In genomic region chr19:57351867-57352266, GRCh38 we compare ENCODE assay signal across 8 cellular contexts. TPM values are rescaled to one million over a fixed set of nuclear protein-coding genes. Genes with fewer than 3 reads are reported as not detected.
A peak's percentile ranks its signal among the peaks of the same experiment; 100 is the strongest.
DNase-seq lines count a peak whose midpoint lies in the region; ATAC-seq, FAIRE-seq and TF ChIP-seq lines count a peak whose summit lies in the region.

No MANE protein-coding gene starts in this region.

- peaks cover 7% of the 10 kb centered on the region for H3K27me3 Mint-ChIP-seq in activated T-cell treated with anti-CD3 and anti-CD28 coated beads, Interleukin-2, amount 50 U/mL, for 24 hours

- peak overlapping the region; percentile 94 for H3K9ac ChIP-seq in adipocyte (ENCODE audit: low read length)
- peak overlapping the region; percentile 85 for H3K9ac ChIP-seq in keratinocyte (ENCODE audit: control insufficient read depth, extremely low read depth, insufficient read depth, low read length)

- peak overlapping the region; percentile 95 for H2AFZ ChIP-seq in keratinocyte (ENCODE audit: control insufficient read depth, low read length)

- H3K27me3 ChIP-seq in adipocyte (replicated peaks; ENCODE audit: control insufficient read depth, insufficient read depth, low read length), result no peaks in the 10 kb centered on the region
- H3K27me3 ChIP-seq in keratinocyte (ENCODE audit: control insufficient read depth, extremely low read depth, insufficient read depth, low read length), result no peaks in the 10 kb centered on the region
- H3K27me3 ChIP-seq in tibial nerve, result no peaks in the 10 kb centered on the region

- no peak for FAIRE-seq in keratinocyte (lab: Jason Lieb, UNC)

- no peak for DNase-seq in activated T-cell treated with anti-CD3 and anti-CD28 coated beads, Interleukin-2, amount 50 U/mL, for 24 hours
- DNase-seq in activated T-cell treated with anti-CD3 and anti-CD28 coated beads, Interleukin-2, amount 50 U/mL, for 1 hour, result no peak
- DNase-seq in adipocyte (ENCODE audit: low read depth), result peak; percentile 36
- no peak for DNase-seq in keratinocyte (ENCODE audit: low read depth, low spot score)
- DNase-seq in tibial nerve (ENCODE audit: low spot score in 2 of 2), result no peak
- DNase-seq in HEK293T (ENCODE audit: extremely low spot score), result no peak
- DNase-seq in NCI-H1048 (lab: John Stamatoyannopoulos, UW), result no peak

- no peaks in the 10 kb centered on the region for H3K9me3 ChIP-seq in adipocyte (ENCODE audit: control insufficient read depth, low read length)
- H3K9me3 ChIP-seq in keratinocyte (ENCODE audit: control insufficient read depth, low read depth, low read length), result no peaks in the 10 kb centered on the region
- H3K9me3 ChIP-seq in tibial nerve, result peaks cover 0 to 50% (median 18%) of the 10 kb centered on the region in 4 donors

- H3K36me3 ChIP-seq in adipocyte (ENCODE audit: control insufficient read depth, insufficient read depth, low read length, severe bottlenecking) (peaks cover 30% of the 10 kb centered on the region), keratinocyte (ENCODE audit: control insufficient read depth in 2 of 2, extremely low read depth in 1 of 2, insufficient read depth in 2 of 2, low read length in 2 of 2) (peaks cover 6 to 20% of the 10 kb centered on the region in 2 experiments), tibial nerve (peaks cover 18 to 46% (median 30%) of the 10 kb centered on the region in 3 donors)

- H4K20me1 ChIP-seq in keratinocyte (ENCODE audit: control insufficient read depth, extremely low read depth, insufficient read depth, low read length), result no peaks in the 10 kb centered on the region

- H3K4me2 ChIP-seq in keratinocyte (ENCODE audit: control insufficient read depth, extremely low read depth, insufficient read depth, low read depth, low read length), result peak overlapping the region; percentile 96

- no peaks in the 10 kb centered on the region for H3K9me1 ChIP-seq in keratinocyte (ENCODE audit: control insufficient read depth, extremely low read depth, insufficient read depth, low read length)

- H3K36me3 Mint-ChIP-seq in activated T-cell treated with anti-CD3 and anti-CD28 coated beads, Interleukin-2, amount 50 U/mL, for 24 hours (ENCODE audit: low read depth), result peaks cover 69% of the 10 kb centered on the region

- peaks cover 33% of the 10 kb centered on the region for H3K4me1 ChIP-seq in adipocyte (ENCODE audit: control insufficient read depth, insufficient read depth, low read length)
- H3K4me1 ChIP-seq in keratinocyte (ENCODE audit: control insufficient read depth, extremely low read depth, insufficient read depth, low read length), result peaks cover 13% of the 10 kb centered on the region
- peaks cover 0 to 16% (median 13%) of the 10 kb centered on the region in 4 donors for H3K4me1 ChIP-seq in tibial nerve

- peak overlapping the region; percentile 90 for H3K27ac Mint-ChIP-seq in activated T-cell treated with anti-CD3 and anti-CD28 coated beads, Interleukin-2, amount 50 U/mL, for 24 hours

- peaks cover 61% of the 10 kb centered on the region for H3K9me3 Mint-ChIP-seq in activated T-cell treated with anti-CD3 and anti-CD28 coated beads, Interleukin-2, amount 50 U/mL, for 24 hours

- no peak for TF ChIP-seq POLR2A in tibial nerve (IDR thresholded peaks at IDR 0.05)

- peak overlapping the region; percentile 94 for H3K4me3 Mint-ChIP-seq in activated T-cell treated with anti-CD3 and anti-CD28 coated beads, Interleukin-2, amount 50 U/mL, for 24 hours

- H3K27ac ChIP-seq in keratinocyte (ENCODE audit: control insufficient read depth, insufficient read depth, low read length) (peak overlapping the region; percentile 74), tibial nerve (peak overlapping the region in 2 of 4 donors; percentile 73 to 86)

- no peak for ATAC-seq in GM19463 (IDR thresholded peaks at IDR 0.05; ENCODE audit: unreplicated experiment)

- TF ChIP-seq CTCF in keratinocyte (optimal IDR thresholded peaks at IDR 0.05 in 1 of 3, IDR thresholded peaks at IDR 0.05 in 1 of 3, conservative IDR thresholded peaks at IDR 0.05 in 1 of 3; ENCODE audit: extremely low read depth in 1 of 3, insufficient read depth in 2 of 3, low read length in 3 of 3) (peak; percentile 25 to 32 (median 30)), tibial nerve (IDR thresholded peaks at IDR 0.05) (no peak)

- TF ChIP-seq EP300 in tibial nerve (IDR thresholded peaks at IDR 0.05), result no peak

- 26 to 29% methylated on average over 7 of the region's 7 CpGs for WGBS in tibial nerve, 2 donors

- POLR2A ChIA-PET in HEK293T (lab: Yijun Ruan, JAX), result no interaction called here

- peaks cover 32% of the 10 kb centered on the region for H3K4me1 Mint-ChIP-seq in activated T-cell treated with anti-CD3 and anti-CD28 coated beads, Interleukin-2, amount 50 U/mL, for 24 hours (ENCODE audit: low read depth)

- H3K4me3 ChIP-seq in adipocyte (ENCODE audit: low read length) (peak overlapping the region; percentile 89), keratinocyte (ENCODE audit: control insufficient read depth in 2 of 3, extremely low read depth in 1 of 3, insufficient read depth in 2 of 3, low read depth in 1 of 3, low read length in 3 of 3) (peak overlapping the region; percentile 63 to 86 (median 72)), tibial nerve (peak overlapping the region; percentile 80 to 95 (median 82))

- CTCF ChIA-PET in HEK293T (lab: Yijun Ruan, JAX), result no interaction called here

- H3K79me2 ChIP-seq in keratinocyte (ENCODE audit: control insufficient read depth, insufficient read depth, low read length), result peaks cover 36% of the 10 kb centered on the region

- dilution Hi-C loops in keratinocyte (cut with MboI; ENCODE audit: extremely low pct_ligation_motif_present, low sequenced_read_pairs), result no loop called here

TF ChIP-seq in HEK293T, 16 proteins besides CTCF, POLR2A, EP300 and RAD21 (continues in another document):
- TF ChIP-seq FOXK2 (IDR thresholded peaks at IDR 0.05), result no peak
- no peak for TF ChIP-seq PKNOX1 (IDR thresholded peaks at IDR 0.05)
- TF ChIP-seq ELF4 (IDR thresholded peaks at IDR 0.05), result no peak
- no peak for TF ChIP-seq ARNT (IDR thresholded peaks at IDR 0.05)
- TF ChIP-seq TARDBP (IDR thresholded peaks at IDR 0.05), result no peak

RNA-seq across cellular contexts. Expression of gene ZNF304, which starts 0.8 kb away (rescaled TPM):
- polyA plus RNA-seq in keratinocyte, result 7.4 to 8.1 TPM (median 7.7 TPM) in 3 replicates
- 1.2 TPM for polyA plus RNA-seq in keratinocyte (2011; ENCODE audit: low read depth)
- polyA plus RNA-seq in keratinocyte (2011; cell fraction: cytosol; rRNA removed), result 2.9 and 5.4 TPM in 2 replicates
- 11.6 and 12.8 TPM in 2 replicates for polyA plus RNA-seq in keratinocyte (2011; cell fraction: nucleus; rRNA removed)
- 5.7 and 6.3 TPM in 2 replicates for polyA plus RNA-seq in keratinocyte (2012; ENCODE audit: low replicate concordance)
- polyA minus RNA-seq in keratinocyte, result 6.7 to 15.4 TPM (median 15.0 TPM) in 3 replicates
- polyA minus RNA-seq in keratinocyte (2011; cell fraction: cytosol; rRNA and poly(A)+ RNA removed), result 7.3 TPM
- 12.0 and 17.7 TPM in 2 replicates for polyA minus RNA-seq in keratinocyte (2011; cell fraction: nucleus; rRNA and poly(A)+ RNA removed)
- total RNA-seq in tibial nerve, result 1 to 10 TPM; 5.1 to 7.6 (median 6.0) TPM

RNA-seq across cellular contexts. Expression of gene TRAPPC2B, which starts 11.5 kb away (rescaled TPM):
- 15.8 to 22.2 TPM (median 20.8 TPM) in 3 replicates for polyA plus RNA-seq in keratinocyte
- polyA plus RNA-seq in keratinocyte (2011; ENCODE audit: low read depth), result 7.8 TPM
- polyA plus RNA-seq in keratinocyte (2011; cell fraction: cytosol; rRNA removed), result 11.8 and 17.3 TPM in 2 replicates
- polyA plus RNA-seq in keratinocyte (2011; cell fraction: nucleus; rRNA removed), result 12.2 and 15.0 TPM in 2 replicates
- 16.0 and 19.9 TPM in 2 replicates for polyA plus RNA-seq in keratinocyte (2012; ENCODE audit: low replicate concordance)
- polyA minus RNA-seq in keratinocyte, result 1.5 to 7.1 TPM (median 6.8 TPM) in 3 replicates
- 14.0 TPM for polyA minus RNA-seq in keratinocyte (2011; cell fraction: cytosol; rRNA and poly(A)+ RNA removed)
- polyA minus RNA-seq in keratinocyte (2011; cell fraction: nucleus; rRNA and poly(A)+ RNA removed), result 2.8 and 3.8 TPM in 2 replicates
- 10 to 100 TPM in 3 of 4 donors, 1 to 10 TPM in 1; 4.8 to 20.6 (median 18.8) TPM for total RNA-seq in tibial nerve

RNA-seq across cellular contexts. Expression of gene ZNF547, which starts 11.5 kb away (rescaled TPM):
- 1.4 to 3.2 TPM (median 2.8 TPM) in 3 replicates for polyA plus RNA-seq in keratinocyte
- polyA plus RNA-seq in keratinocyte (2011; ENCODE audit: low read depth), result 1.2 TPM
- polyA plus RNA-seq in keratinocyte (2011; cell fraction: cytosol; rRNA removed), result 0.74 and 1.1 TPM in 2 replicates
- 4.5 and 7.3 TPM in 2 replicates for polyA plus RNA-seq in keratinocyte (2011; cell fraction: nucleus; rRNA removed)
- 1.3 and 2.4 TPM in 2 replicates for polyA plus RNA-seq in keratinocyte (2012; ENCODE audit: low replicate concordance)
- polyA minus RNA-seq in keratinocyte, result 2.6 to 4.2 TPM (median 3.6 TPM) in 3 replicates
- polyA minus RNA-seq in keratinocyte (2011; cell fraction: cytosol; rRNA and poly(A)+ RNA removed), result 5.8 TPM
- polyA minus RNA-seq in keratinocyte (2011; cell fraction: nucleus; rRNA and poly(A)+ RNA removed), result 1.9 and 2.3 TPM in 2 replicates
- total RNA-seq in tibial nerve, result 1 to 10 TPM in 2 of 4 donors, under 1 TPM in 2; 0.78 to 1.8 (median 1.1) TPM

RNA-seq across cellular contexts. Expression of gene ZNF543, which starts 31.6 kb away (rescaled TPM):
- polyA plus RNA-seq in keratinocyte, result 2.1 to 2.9 TPM (median 2.5 TPM) in 3 replicates
- 1.4 TPM for polyA plus RNA-seq in keratinocyte (2011; ENCODE audit: low read depth)
- 0.99 and 1.4 TPM in 2 replicates for polyA plus RNA-seq in keratinocyte (2011; cell fraction: cytosol; rRNA removed)
- 3.3 and 3.8 TPM in 2 replicates for polyA plus RNA-seq in keratinocyte (2011; cell fraction: nucleus; rRNA removed)
- polyA plus RNA-seq in keratinocyte (2012; ENCODE audit: low replicate concordance), result 1.5 and 2.6 TPM in 2 replicates
- polyA minus RNA-seq in keratinocyte, result 3.2 to 9.7 TPM (median 9.5 TPM) in 3 replicates
- 5.6 TPM for polyA minus RNA-seq in keratinocyte (2011; cell fraction: cytosol; rRNA and poly(A)+ RNA removed)
- polyA minus RNA-seq in keratinocyte (2011; cell fraction: nucleus; rRNA and poly(A)+ RNA removed), result 7.6 and 13.2 TPM in 2 replicates
- 10 to 100 TPM in 1 of 4 donors, 1 to 10 TPM in 3; 7.3 to 10.6 (median 7.9) TPM for total RNA-seq in tibial nerve

RNA-seq across cellular contexts. Expression of gene ZNF548, which starts 37.8 kb away (rescaled TPM):
- 8.5 to 11.4 TPM (median 10.8 TPM) in 3 replicates for polyA plus RNA-seq in keratinocyte
- 2.6 TPM for polyA plus RNA-seq in keratinocyte (2011; ENCODE audit: low read depth)
- 5.1 and 7.8 TPM in 2 replicates for polyA plus RNA-seq in keratinocyte (2011; cell fraction: cytosol; rRNA removed)
- 15.2 and 15.9 TPM in 2 replicates for polyA plus RNA-seq in keratinocyte (2011; cell fraction: nucleus; rRNA removed)
- 5.0 and 7.0 TPM in 2 replicates for polyA plus RNA-seq in keratinocyte (2012; ENCODE audit: low replicate concordance)
- polyA minus RNA-seq in keratinocyte, result 11.5 to 24.2 TPM (median 18.5 TPM) in 3 replicates
- 5.4 TPM for polyA minus RNA-seq in keratinocyte (2011; cell fraction: cytosol; rRNA and poly(A)+ RNA removed)
- polyA minus RNA-seq in keratinocyte (2011; cell fraction: nucleus; rRNA and poly(A)+ RNA removed), result 8.4 and 16.6 TPM in 2 replicates
- 10 to 100 TPM; 19.8 to 40.0 (median 31.2) TPM for total RNA-seq in tibial nerve

Comparison
In these comparisons a context has a peak if more than half of its experiments do, and no peak if none do; other contexts are left out.
1. CTCF ChIP-seq: peak in keratinocyte (3 of 3); none in tibial nerve (0 of 5).
2. Peak in every context shown above with its lines, with median percentiles within 50 percentile points of each other: H3K4me3 ChIP-seq.